Comparison of ENCODE assay signal across 28 cellular contexts in the genomic region with DNA sequence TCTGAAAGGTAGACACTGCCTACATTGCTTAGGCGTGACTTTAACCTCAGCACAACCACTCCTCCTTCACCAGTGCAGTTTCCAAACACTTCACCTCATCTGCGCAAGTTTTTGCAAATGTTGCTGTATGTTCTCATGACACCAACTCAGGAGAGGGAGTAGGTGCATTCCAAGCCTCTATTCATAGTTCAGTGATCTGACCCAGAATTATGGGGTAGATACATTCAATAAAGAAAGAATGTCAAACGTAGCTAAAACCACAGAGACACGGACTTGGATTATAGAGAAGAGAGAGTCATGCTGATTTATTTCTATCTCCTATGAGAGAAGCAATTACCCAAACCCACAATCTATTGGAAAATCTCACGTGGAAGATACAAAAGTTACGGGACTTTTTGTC.
"Had no signal": no experiment of that assay in that cellular context is flagged by ENCODE, and none has a peak within 500 bp of the region (broad histone marks: within the 10 kb centered on the region; RNA-seq: fewer than 3 reads in every experiment).

No MANE protein-coding gene starts in this region.

- H3K4me3 ChIP-seq: MG63 had no signal

- H3K9me3 Mint-ChIP-seq: activated CD4-positive, alpha-beta memory T cell treated with anti-CD3 and anti-CD28 coated beads for 36 hours; activated CD4-positive, alpha-beta T cell treated with anti-CD3 and anti-CD28 coated beads, Interleukin-2, amount 10 ng/mL, durations not matched to agents 7 days and 5 days; activated naive CD4-positive, alpha-beta T cell treated with anti-CD3 and anti-CD28 coated beads for 36 hours had no signal

- FAIRE-seq: TTC549 had no signal

- H3K36me3 ChIP-seq: MG63 had no signal

- ATAC-seq: activated T-helper 17 cell treated with anti-CD3 and anti-CD28 coated beads, Interleukin-2, amount 50 U/mL, for 72 hours; T-helper 17 cell had no signal

- H3K27ac ChIP-seq: VCaP had no signal

- DNase-seq: activated CD4-positive, alpha-beta memory T cell treated with anti-CD3 and anti-CD28 coated beads for 36 hours; activated CD4-positive, alpha-beta T cell treated with anti-CD3 and anti-CD28 coated beads, Interleukin-2, amount 10 ng/mL, durations not matched to agents 7 days and 5 days; activated CD4-positive, CD25-positive, alpha-beta regulatory T cell; activated CD8-positive, alpha-beta memory T cell treated with anti-CD3 and anti-CD28 coated beads for 24 hours; activated gamma-delta T cell; activated naive CD4-positive, alpha-beta T cell treated with anti-CD3 and anti-CD28 coated beads for 36 hours; activated T-cell treated with anti-CD3 and anti-CD28 coated beads for 4 hours; activated T-cell treated with anti-CD3 and anti-CD28 coated beads, Interleukin-2, amount 50 U/mL, for 48 hours; amygdala; cerebellar nuclear complex; MG63; MV-4-11; NCI-H1092 treated with DMSO at 0.1 percent for 48 hours; NCI-H1417 treated with DMSO at 0.1 percent for 48 hours; NCI-H1694; NCI-H2029; NCI-H2107; NCI-H2171 treated with DMSO at 0.1 percent for 48 hours; NCI-H226; NCI-H526 treated with DMSO at 0.1 percent for 48 hours; NK-92 treated with Interleukin-12 subunit alpha and Interleukin-12 subunit beta, amount 100 ng/mL, for 24 hours; SIG-M5; T-helper 17 cell; T-helper 9 cell had no signal

- H3K36me3 Mint-ChIP-seq: activated CD4-positive, alpha-beta memory T cell treated with anti-CD3 and anti-CD28 coated beads for 36 hours; activated naive CD8-positive, alpha-beta T cell had no signal

- H3K27me3 ChIP-seq: MG63 had no signal

- H3K4me3 Mint-ChIP-seq: activated CD4-positive, alpha-beta memory T cell treated with anti-CD3 and anti-CD28 coated beads for 36 hours; activated CD4-positive, alpha-beta T cell treated with anti-CD3 and anti-CD28 coated beads, Interleukin-2, amount 10 ng/mL, durations not matched to agents 7 days and 5 days; activated naive CD4-positive, alpha-beta T cell treated with anti-CD3 and anti-CD28 coated beads for 36 hours; activated naive CD8-positive, alpha-beta T cell; activated T-helper 17 cell treated with anti-CD3 and anti-CD28 coated beads, Interleukin-2, amount 50 U/mL, for 72 hours; T-helper 17 cell had no signal

- H3K27me3 Mint-ChIP-seq: activated CD4-positive, alpha-beta memory T cell treated with anti-CD3 and anti-CD28 coated beads for 36 hours; activated CD4-positive, alpha-beta T cell treated with anti-CD3 and anti-CD28 coated beads, Interleukin-2, amount 10 ng/mL, durations not matched to agents 7 days and 5 days had no signal

- H3K27ac Mint-ChIP-seq: activated CD4-positive, alpha-beta memory T cell treated with anti-CD3 and anti-CD28 coated beads for 36 hours; activated CD4-positive, alpha-beta T cell treated with anti-CD3 and anti-CD28 coated beads, Interleukin-2, amount 10 ng/mL, durations not matched to agents 7 days and 5 days; activated naive CD4-positive, alpha-beta T cell treated with anti-CD3 and anti-CD28 coated beads for 36 hours; activated naive CD8-positive, alpha-beta T cell; activated T-helper 17 cell treated with anti-CD3 and anti-CD28 coated beads, Interleukin-2, amount 50 U/mL, for 72 hours; T-helper 17 cell had no signal

- H3K4me1 Mint-ChIP-seq: activated CD4-positive, alpha-beta T cell treated with anti-CD3 and anti-CD28 coated beads, Interleukin-2, amount 10 ng/mL, durations not matched to agents 7 days and 5 days; activated T-helper 17 cell treated with anti-CD3 and anti-CD28 coated beads, Interleukin-2, amount 50 U/mL, for 72 hours; T-helper 17 cell had no signal
